Comparison of ENCODE assay signal across 9 cellular contexts in the genomic region with DNA sequence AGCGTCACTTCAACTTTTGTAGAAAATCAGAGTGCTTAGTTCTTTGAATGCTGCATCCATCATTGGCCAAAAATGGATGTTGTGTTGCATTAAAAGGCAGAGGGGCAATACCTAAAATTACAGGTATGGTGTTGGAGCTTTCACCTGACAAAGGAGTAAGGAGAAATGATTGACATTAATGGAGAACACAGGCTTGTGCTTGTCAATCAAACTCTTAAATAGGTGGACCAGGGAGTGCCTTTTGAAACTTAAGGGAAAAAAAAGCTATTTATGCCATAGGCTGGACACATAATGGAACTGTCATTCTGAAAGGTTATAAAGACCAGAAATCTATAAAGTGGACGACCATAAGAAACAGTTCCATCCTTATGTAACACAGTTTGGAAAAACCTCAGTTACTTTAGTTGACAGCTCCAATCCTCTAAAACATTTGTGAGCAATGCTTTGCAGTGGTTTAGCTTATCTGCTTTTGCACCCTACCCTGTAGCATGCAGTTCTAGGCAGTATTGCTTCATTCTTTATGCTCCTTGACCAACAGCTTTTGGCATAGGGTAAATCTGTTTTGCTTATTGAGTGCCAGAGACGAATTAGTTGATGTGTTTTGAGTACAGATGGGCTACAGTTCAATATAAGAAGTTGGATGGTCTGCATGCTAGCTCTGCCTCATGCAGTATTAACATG. TPM values are rescaled to one million over a fixed set of nuclear protein-coding genes. Genes with fewer than 3 reads are reported as not detected.
A peak's percentile ranks its signal among the peaks of the same experiment; 100 is the strongest.
DNase-seq lines count a peak whose midpoint lies in the region; ATAC-seq and TF ChIP-seq lines count a peak whose summit lies in the region.
"Had no signal": no experiment of that assay in that cellular context is flagged by ENCODE, and none has a peak within 500 bp of the region (broad histone marks: within the 10 kb centered on the region; RNA-seq: fewer than 3 reads in every experiment).

No MANE protein-coding gene starts in this region.

- peaks cover 2% of the 10 kb centered on the region for H3K36me3 ChIP-seq in CD4-positive, CD25-positive, alpha-beta regulatory T cell (ENCODE audit: control insufficient read depth, insufficient read depth, low read length)
- H3K36me3 ChIP-seq in HUES48 (ENCODE audit: control insufficient read depth, insufficient read depth, low read length): peaks cover 5% of the 10 kb centered on the region; the same call in 1 of the 2 replicates
- no peaks in the 10 kb centered on the region for H3K36me3 ChIP-seq in ascending aorta
- H3K36me3 ChIP-seq in mesenchymal stem cell (ENCODE audit: control insufficient read depth in 1 of 2, insufficient read depth in 2 of 2, low read depth in 1 of 2, low read length in 2 of 2): no peaks in the 10 kb centered on the region

- no peak overlapping the region for H3K14ac ChIP-seq in mesenchymal stem cell (ENCODE audit: low read length in 2 of 2)

- no peak overlapping the region for H3K4ac ChIP-seq in mesenchymal stem cell (ENCODE audit: low read depth in 1 of 2, low read length in 2 of 2)

- peak overlapping the region in 2 of 4 donors; percentile 86 to 95 for H3K4me3 Mint-ChIP-seq in CD4-positive, CD25-positive, alpha-beta regulatory T cell
- H3K4me3 Mint-ChIP-seq in CD14-positive monocyte: no peak overlapping the region

- H3K9me3 Mint-ChIP-seq in CD4-positive, CD25-positive, alpha-beta regulatory T cell: peaks cover 0 to 2% (median 0%) of the 10 kb centered on the region in 7 donors
- H3K9me3 Mint-ChIP-seq in CD14-positive monocyte: no peaks in the 10 kb centered on the region

- no peak overlapping the region for H2BK12ac ChIP-seq in mesenchymal stem cell (ENCODE audit: low read length in 2 of 2)

- intact Hi-C loops in ascending aorta (cut with DNase I) (no loop called here), CD14-positive monocyte (cut with micrococcal nuclease) (no loop called here)

- H3K9ac ChIP-seq in HUES48 (ENCODE audit: low read depth, low read length) (no peak overlapping the region), mesenchymal stem cell (ENCODE audit: low read length) (peak overlapping the region; percentile 92)

- 79% methylated on average over 3 of the region's 3 CpGs for WGBS in mesenchymal stem cell

- H4K8ac ChIP-seq in mesenchymal stem cell (ENCODE audit: low read length): no peak overlapping the region

- H3K4me1 ChIP-seq in CD4-positive, CD25-positive, alpha-beta regulatory T cell (ENCODE audit: control insufficient read depth, insufficient read depth, low read length, poor library complexity, severe bottlenecking): peaks cover 40% of the 10 kb centered on the region
- peaks cover 13% of the 10 kb centered on the region for H3K4me1 ChIP-seq in HUES48 (ENCODE audit: control insufficient read depth, insufficient read depth, low read length)
- peaks cover 9 to 50% of the 10 kb centered on the region in 2 donors for H3K4me1 ChIP-seq in ascending aorta
- peaks cover 2% of the 10 kb centered on the region for H3K4me1 ChIP-seq in mesenchymal stem cell (ENCODE audit: control insufficient read depth, insufficient read depth, low read depth, low read length)

- H3K4me2 ChIP-seq in mesenchymal stem cell (ENCODE audit: low read length, poor library complexity, severe bottlenecking): no peak overlapping the region

- H3K4me3 ChIP-seq in CD4-positive, CD25-positive, alpha-beta regulatory T cell (ENCODE audit: low read depth, low read length): peak overlapping the region; percentile 2
- H3K4me3 ChIP-seq in HUES48 (ENCODE audit: low read depth, low read length) (peak overlapping the region; percentile 93; the same call in 1 of the 2 replicates), ascending aorta (peak overlapping the region in 1 of 2 donors; percentile 74), mesenchymal stem cell (ENCODE audit: insufficient read depth in 1 of 2, low read depth in 1 of 2, low read length in 2 of 2) (peak overlapping the region in 1 of 2 experiments; percentile 86)

- no peak for DNase-seq in CD4-positive, CD25-positive, alpha-beta regulatory T cell
- DNase-seq in ascending aorta (ENCODE audit: low spot score in 2 of 2) (no peak), mesenchymal stem cell (peak; percentile 37), NCI-H748 (lab: John Stamatoyannopoulos, UW; ENCODE audit: unreplicated experiment) (no peak), CD14-positive monocyte (ENCODE audit: low spot score) (no peak), NCI-H345 (lab: John Stamatoyannopoulos, UW) (no peak)
- DNase-seq: NCI-H1048 had no signal

- TF ChIP-seq CTCF in ascending aorta (IDR thresholded peaks at IDR 0.05) (no peak), CD14-positive monocyte (IDR thresholded peaks at IDR 0.05) (no peak)

- no peak overlapping the region for H2BK15ac ChIP-seq in mesenchymal stem cell (ENCODE audit: low read depth, poor library complexity, severe bottlenecking)

- H3K4me1 Mint-ChIP-seq in CD4-positive, CD25-positive, alpha-beta regulatory T cell: peaks cover 31 to 76% (median 49%) of the 10 kb centered on the region in 4 donors
- peaks cover 45% of the 10 kb centered on the region for H3K4me1 Mint-ChIP-seq in CD14-positive monocyte

- ATAC-seq in CD4-positive, CD25-positive, alpha-beta regulatory T cell (ENCODE audit: low read depth in 2 of 2): no peak
- ATAC-seq in HG03354 (IDR thresholded peaks at IDR 0.05; ENCODE audit: poor library complexity, severe bottlenecking, unreplicated experiment): no peak

- H3K36me3 Mint-ChIP-seq in CD4-positive, CD25-positive, alpha-beta regulatory T cell: peaks cover 10% of the 10 kb centered on the region
- H3K36me3 Mint-ChIP-seq in CD14-positive monocyte: peaks cover 9 to 14% of the 10 kb centered on the region in 2 donors

- no peak overlapping the region for H2AK5ac ChIP-seq in mesenchymal stem cell (ENCODE audit: low read length, severe bottlenecking)

- H3K27me3 ChIP-seq in CD4-positive, CD25-positive, alpha-beta regulatory T cell (ENCODE audit: control insufficient read depth, insufficient read depth, low read length): no peaks in the 10 kb centered on the region
- H3K27me3 ChIP-seq in HUES48 (ENCODE audit: control insufficient read depth, insufficient read depth, low read length): 0 out of 2 replicates have a peak, but pooled peaks cover 7% of the 10 kb centered on the region
- H3K27me3 ChIP-seq in ascending aorta: no peaks in the 10 kb centered on the region
- no peaks in the 10 kb centered on the region for H3K27me3 ChIP-seq in mesenchymal stem cell (ENCODE audit: control insufficient read depth in 1 of 2, insufficient read depth in 1 of 2, low read length in 2 of 2)

- no peak overlapping the region for H3K23ac ChIP-seq in mesenchymal stem cell (ENCODE audit: low read length in 2 of 2)

- H4K91ac ChIP-seq in mesenchymal stem cell (ENCODE audit: low read length): no peak overlapping the region

- no peak overlapping the region for H2AFZ ChIP-seq in mesenchymal stem cell (ENCODE audit: low read depth, low read length)

- no peaks in the 10 kb centered on the region for H3K9me3 ChIP-seq in CD4-positive, CD25-positive, alpha-beta regulatory T cell (ENCODE audit: control insufficient read depth in 2 of 2, low read length in 2 of 2)
- no peaks in the 10 kb centered on the region for H3K9me3 ChIP-seq in HUES48 (ENCODE audit: control insufficient read depth, insufficient read depth, low read length)
- no peaks in the 10 kb centered on the region for H3K9me3 ChIP-seq in ascending aorta
- no peaks in the 10 kb centered on the region for H3K9me3 ChIP-seq in mesenchymal stem cell (ENCODE audit: control insufficient read depth, low read length)

- H3K27me3 Mint-ChIP-seq in CD4-positive, CD25-positive, alpha-beta regulatory T cell: no peaks in the 10 kb centered on the region
- no peaks in the 10 kb centered on the region for H3K27me3 Mint-ChIP-seq in CD14-positive monocyte (ENCODE audit: low read depth in 3 of 3)

- no peak overlapping the region for H3K18ac ChIP-seq in mesenchymal stem cell (ENCODE audit: low read depth in 1 of 2, low read length in 2 of 2)

- no peak overlapping the region for H2BK5ac ChIP-seq in mesenchymal stem cell (ENCODE audit: low read depth, low read length, poor library complexity, severe bottlenecking)

- no peak overlapping the region for H3K27ac ChIP-seq in CD4-positive, CD25-positive, alpha-beta regulatory T cell (ENCODE audit: insufficient read depth, low read length, poor library complexity, severe bottlenecking)
- H3K27ac ChIP-seq in HUES48 (ENCODE audit: low read depth, low read length) (no peak overlapping the region), ascending aorta (peak overlapping the region; percentile 27 to 93), mesenchymal stem cell (ENCODE audit: low read length, poor library complexity, severe bottlenecking) (no peak overlapping the region)

- H3K79me1 ChIP-seq in mesenchymal stem cell (replicated peaks; ENCODE audit: low read length, poor library complexity, severe bottlenecking): peaks cover 27% of the 10 kb centered on the region

- no peak overlapping the region for H3K27ac Mint-ChIP-seq in CD4-positive, CD25-positive, alpha-beta regulatory T cell
- no peak overlapping the region for H3K27ac Mint-ChIP-seq in CD14-positive monocyte

- no peak overlapping the region for H2BK120ac ChIP-seq in mesenchymal stem cell (ENCODE audit: low read depth, low read length)

RNA-seq across cellular contexts. Expression of a gene that starts 2.4 kb away (rescaled TPM):
- 11.6 TPM for total RNA-seq in CD4-positive, CD25-positive, alpha-beta regulatory T cell
- polyA plus RNA-seq in CD4-positive, CD25-positive, alpha-beta regulatory T cell: 10 to 100 TPM; 27.2 to 37.3 (median 34.3) TPM
- 34.3 TPM for total RNA-seq in ascending aorta
- polyA plus RNA-seq in mesenchymal stem cell (2013, experiment 1 of 2): 14.1 TPM
- 14.6 TPM for polyA plus RNA-seq in mesenchymal stem cell (2013, experiment 2 of 2)
- polyA plus RNA-seq in CD14-positive monocyte: 10 to 100 TPM; 19.4 TPM

Comparison
In these comparisons a context has a peak if more than half of its experiments do, and no peak if none do; other contexts are left out.
1. H3K27ac ChIP-seq: peak in ascending aorta (2 of 2); none in CD4-positive, CD25-positive, alpha-beta regulatory T cell (single experiment), HUES48 (single experiment) and mesenchymal stem cell (single experiment).